ENCODE assay signal across 8 cellular contexts in the genomic region with DNA sequence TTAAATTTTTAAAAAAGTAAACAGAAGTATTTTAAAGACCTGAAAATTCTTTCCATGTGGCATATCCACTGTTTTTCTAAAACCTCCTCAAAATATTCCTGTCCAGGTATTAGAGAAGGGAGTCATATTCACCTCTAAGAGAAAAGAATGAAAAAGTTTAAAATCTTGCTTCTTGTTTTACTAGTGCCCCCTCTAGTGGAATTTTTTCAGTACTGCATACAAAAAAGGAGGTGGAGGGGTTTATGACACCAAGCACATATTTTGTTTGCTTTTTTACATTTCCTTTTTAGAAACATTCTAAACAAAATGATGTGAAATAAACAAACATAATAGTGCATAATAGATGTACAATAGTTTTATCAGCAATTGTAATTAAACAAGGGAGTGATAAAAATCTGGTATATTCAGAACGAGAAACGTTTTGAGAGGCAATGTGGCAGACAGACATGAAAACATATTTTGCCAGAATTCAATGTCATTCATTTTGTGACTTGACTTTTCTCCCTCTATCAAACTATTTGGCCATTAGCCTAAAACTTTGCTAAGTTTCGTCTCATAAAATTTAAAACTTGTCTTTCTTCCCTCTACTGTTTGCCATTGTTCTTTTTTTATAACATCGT.
DNase-seq lines count a peak whose midpoint lies in the region; ATAC-seq, FAIRE-seq and TF ChIP-seq lines count a peak whose summit lies in the region.

No MANE protein-coding gene starts in this region.

- H3K36me3 ChIP-seq in K562 (ENCODE audit: control insufficient read depth, insufficient read depth, low read length) (no peaks in the 10 kb centered on the region), suprapubic skin (no peaks in the 10 kb centered on the region)

- H3K9me3 ChIP-seq in K562 (replicated peaks; ENCODE audit: control insufficient read depth, insufficient read depth, low read depth, low read length) (no peaks in the 10 kb centered on the region), suprapubic skin (no peaks in the 10 kb centered on the region)

- H3K4me1 ChIP-seq in K562 (replicated peaks in 1 of 2; ENCODE audit: control insufficient read depth in 2 of 2, insufficient read depth in 2 of 2, low read length in 2 of 2) (no peaks in the 10 kb centered on the region), suprapubic skin (no peaks in the 10 kb centered on the region)

- TF ChIP-seq EP300 in K562 (IDR thresholded peaks at IDR 0.05; ENCODE audit: low read length) (no peak), suprapubic skin (IDR thresholded peaks at IDR 0.05) (no peak)

- no peak overlapping the region for H3K4me2 ChIP-seq in K562 (ENCODE audit: insufficient read depth, low read length)

- no peak overlapping the region for H3K4me3 ChIP-seq in K562
- no peak overlapping the region for H3K4me3 ChIP-seq in suprapubic skin

- ATAC-seq in K562 (0 out of 3 replicates have a peak, but pooled peaks have one; percentile 36), GM21526 (IDR thresholded peaks at IDR 0.05; ENCODE audit: low FRiP score, unreplicated experiment) (no peak)

- CTCF ChIA-PET in K562 (lab: Yijun Ruan, JAX; ENCODE audit: low intra/inter-chr PET ratio) = interaction anchor here (0.7 to 1.1 kb wide), 2 partner anchors 474 to 1149 kb away, joined by 3 to 4 read pairs; no protein-coding TSS in a partner anchor

- BruUV-seq in K562 (replicated peaks; lab: Mats Ljungman, UMichigan) = no TSS peak

- TF ChIP-seq POLR2A in K562 (conservative IDR thresholded peaks at IDR 0.05) (no peak), suprapubic skin (IDR thresholded peaks at IDR 0.05) (no peak)

- no peaks in the 10 kb centered on the region for H3K27me3 Mint-ChIP-seq in activated T-helper 2 cell treated with anti-CD3 and anti-CD28 coated beads, Interferon-gamma antibody, Interleukin-2, Interleukin-4, amounts not matched to agents 10 μg/mL and 5 μg/mL and 100 μg/mL, durations not matched to agents 14 hours and 24 hours and 36 hours (ENCODE audit: low read depth)

- H3K27ac Mint-ChIP-seq in activated T-helper 2 cell treated with anti-CD3 and anti-CD28 coated beads, Interferon-gamma antibody, Interleukin-2, Interleukin-4, amounts not matched to agents 10 μg/mL and 5 μg/mL and 100 μg/mL, durations not matched to agents 14 hours and 24 hours and 36 hours = no peak overlapping the region

- H3K36me3 Mint-ChIP-seq in activated T-helper 2 cell treated with anti-CD3 and anti-CD28 coated beads, Interferon-gamma antibody, Interleukin-2, Interleukin-4, amounts not matched to agents 10 μg/mL and 5 μg/mL and 100 μg/mL, durations not matched to agents 14 hours and 24 hours and 36 hours (ENCODE audit: low read depth) = no peaks in the 10 kb centered on the region

- no peaks in the 10 kb centered on the region for H3K9me3 Mint-ChIP-seq in activated T-helper 2 cell treated with anti-CD3 and anti-CD28 coated beads, Interferon-gamma antibody, Interleukin-2, Interleukin-4, amounts not matched to agents 10 μg/mL and 5 μg/mL and 100 μg/mL, durations not matched to agents 14 hours and 24 hours and 36 hours

- TF ChIP-seq CTCF in K562 (IDR thresholded peaks at IDR 0.05 in 2 of 3, conservative IDR thresholded peaks at IDR 0.05 in 1 of 3; ENCODE audit: insufficient read depth in 2 of 3, low read depth in 1 of 3, low read length in 3 of 3) (peak; percentile 44 to 75 (median 48); a peak in 4 of 6 replicates), suprapubic skin (IDR thresholded peaks at IDR 0.05) (peak in 1 of 2 donors; percentile 72)

- POLR2A ChIA-PET in K562 (lab: Yijun Ruan, JAX) = no interaction called here

- no peak overlapping the region for H3K9ac ChIP-seq in K562 (ENCODE audit: insufficient read depth in 1 of 2, low read depth in 2 of 2, low read length in 2 of 2)

- H3K27ac ChIP-seq in K562 (ENCODE audit: extremely low read depth, low read depth, low read length) = no peak overlapping the region
- H3K27ac ChIP-seq in suprapubic skin = no peak overlapping the region

- H3K79me2 ChIP-seq in K562 (ENCODE audit: control insufficient read depth, insufficient read depth, low read length) = no peaks in the 10 kb centered on the region

- peak; percentile 62 to 75 for TF ChIP-seq RAD21 in K562 (CRISPR knock-in tag; conservative IDR thresholded peaks at IDR 0.05 in 1 of 2, IDR thresholded peaks at IDR 0.05 in 1 of 2)

- no peaks in the 10 kb centered on the region for H3K9me1 ChIP-seq in K562 (ENCODE audit: control insufficient read depth, insufficient read depth, low read length)

- H3K27me3 ChIP-seq in K562 (ENCODE audit: control insufficient read depth in 2 of 2, insufficient read depth in 2 of 2, low read length in 2 of 2) (no peaks in the 10 kb centered on the region), suprapubic skin (no peaks in the 10 kb centered on the region)

- in situ Hi-C loops in K562 (cut with MboI) = no loop called here

- peak; percentile 58 for FAIRE-seq in K562 (lab: Jason Lieb, UNC)

- H3K4me1 Mint-ChIP-seq in activated T-helper 2 cell treated with anti-CD3 and anti-CD28 coated beads, Interferon-gamma antibody, Interleukin-2, Interleukin-4, amounts not matched to agents 10 μg/mL and 5 μg/mL and 100 μg/mL, durations not matched to agents 14 hours and 24 hours and 36 hours (ENCODE audit: low read depth) = no peaks in the 10 kb centered on the region

- 2% methylated on average over 4 of the region's 4 CpGs for WGBS in K562 (ENCODE audit: insufficient coverage, low coverage, missing lambda C conversion rate)
- 37% methylated on average over 4 of the region's 4 CpGs for whole genome bisulfite sequencing in suprapubic skin

- no peak overlapping the region for H3K4me3 Mint-ChIP-seq in activated T-helper 2 cell treated with anti-CD3 and anti-CD28 coated beads, Interferon-gamma antibody, Interleukin-2, Interleukin-4, amounts not matched to agents 10 μg/mL and 5 μg/mL and 100 μg/mL, durations not matched to agents 14 hours and 24 hours and 36 hours (ENCODE audit: low read depth)

- H4K20me1 ChIP-seq in K562 (replicated peaks; ENCODE audit: control insufficient read depth, insufficient read depth, low read length) = no peaks in the 10 kb centered on the region

- DNase-seq in A172 (ENCODE audit: low spot score) (peak; percentile 8), GM04504 (ENCODE audit: low read depth) (peak; percentile 6), NCI-H2029 treated with DMSO at 0.1 percent for 48 hours (lab: John Stamatoyannopoulos, UW) (peak; percentile 10), K562 (ENCODE audit: extremely low read depth in 1 of 4, low spot score in 3 of 4) (peak; percentile 19 to 55 (median 46)), lung microvascular endothelial cell (ENCODE audit: low read depth in 2 of 2) (peak; percentile 23 to 35), suprapubic skin (ENCODE audit: low spot score in 2 of 2) (no peak)
- DNase-seq in activated T-helper 2 cell treated with anti-CD3 and anti-CD28 coated beads, Interferon-gamma antibody, Interleukin-2, Interleukin-4, amounts not matched to agents 10 μg/mL and 5 μg/mL and 100 μg/mL, durations not matched to agents 14 hours and 24 hours and 36 hours (ENCODE audit: low spot score) = no peak

- intact Hi-C loops in K562 (cut with micrococcal nuclease) = loop anchor here (1.0 kb wide), 1 partner anchor 474 kb away; no protein-coding TSS in a partner anchor
- intact Hi-C loops in activated T-helper 2 cell treated with anti-CD3 and anti-CD28 coated beads, Interferon-gamma antibody, Interleukin-2, Interleukin-4, amounts not matched to agents 10 μg/mL and 5 μg/mL and 100 μg/mL, durations not matched to agents 14 hours and 24 hours and 36 hours (cut with micrococcal nuclease) = loop anchor here (5.0 kb wide), 1 partner anchor 475 kb away; no protein-coding TSS in a partner anchor

- no peak overlapping the region for H2AFZ ChIP-seq in K562 (ENCODE audit: low read depth, low read length)

TF ChIP-seq in K562, 482 proteins besides CTCF, POLR2A, EP300 and RAD21 (continues in another document):
- TF ChIP-seq SMC3 (conservative IDR thresholded peaks at IDR 0.05; ENCODE audit: insufficient read depth, low read depth, low read length) (peak; percentile 26; the same call in 1 of the 2 replicates), MCM3 (IDR thresholded peaks at IDR 0.05) (no peak), MAFG (tag; conservative IDR thresholded peaks at IDR 0.05) (no peak), ILK (tag; IDR thresholded peaks at IDR 0.05; ENCODE audit: borderline replicate concordance, low read depth) (no peak), DEAF1 (CRISPR knock-in tag; IDR thresholded peaks at IDR 0.05) (peak; percentile 38), CHD1 (IDR thresholded peaks at IDR 0.05; ENCODE audit: low read length) (no peak), MCM7 (IDR thresholded peaks at IDR 0.05) (no peak)
- TF ChIP-seq, protein P1, sequence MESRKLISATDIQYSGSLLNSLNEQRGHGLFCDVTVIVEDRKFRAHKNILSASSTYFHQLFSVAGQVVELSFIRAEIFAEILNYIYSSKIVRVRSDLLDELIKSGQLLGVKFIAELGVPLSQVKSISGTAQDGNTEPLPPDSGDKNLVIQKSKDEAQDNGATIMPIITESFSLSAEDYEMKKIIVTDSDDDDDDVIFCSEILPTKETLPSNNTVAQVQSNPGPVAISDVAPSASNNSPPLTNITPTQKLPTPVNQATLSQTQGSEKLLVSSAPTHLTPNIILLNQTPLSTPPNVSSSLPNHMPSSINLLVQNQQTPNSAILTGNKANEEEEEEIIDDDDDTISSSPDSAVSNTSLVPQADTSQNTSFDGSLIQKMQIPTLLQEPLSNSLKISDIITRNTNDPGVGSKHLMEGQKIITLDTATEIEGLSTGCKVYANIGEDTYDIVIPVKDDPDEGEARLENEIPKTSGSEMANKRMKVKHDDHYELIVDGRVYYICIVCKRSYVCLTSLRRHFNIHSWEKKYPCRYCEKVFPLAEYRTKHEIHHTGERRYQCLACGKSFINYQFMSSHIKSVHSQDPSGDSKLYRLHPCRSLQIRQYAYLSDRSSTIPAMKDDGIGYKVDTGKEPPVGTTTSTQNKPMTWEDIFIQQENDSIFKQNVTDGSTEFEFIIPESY (CRISPR knock-in tag; IDR thresholded peaks at IDR 0.05) = no peak

Comparison
In these comparisons a context has a peak if more than half of its experiments do, and no peak if none do; other contexts are left out.
1. DNase-seq: peak in A172 (single experiment), GM04504 (single experiment), NCI-H2029 treated with DMSO at 0.1 percent for 48 hours (single experiment), K562 (4 of 4) and lung microvascular endothelial cell (2 of 2); none in activated T-helper 2 cell treated with anti-CD3 and anti-CD28 coated beads, Interferon-gamma antibody, Interleukin-2, Interleukin-4, amounts not matched to agents 10 μg/mL and 5 μg/mL and 100 μg/mL, durations not matched to agents 14 hours and 24 hours and 36 hours (single experiment) and suprapubic skin (0 of 2).